Comparison of ENCODE assay signal across 1 cellular context in the genomic region with DNA sequence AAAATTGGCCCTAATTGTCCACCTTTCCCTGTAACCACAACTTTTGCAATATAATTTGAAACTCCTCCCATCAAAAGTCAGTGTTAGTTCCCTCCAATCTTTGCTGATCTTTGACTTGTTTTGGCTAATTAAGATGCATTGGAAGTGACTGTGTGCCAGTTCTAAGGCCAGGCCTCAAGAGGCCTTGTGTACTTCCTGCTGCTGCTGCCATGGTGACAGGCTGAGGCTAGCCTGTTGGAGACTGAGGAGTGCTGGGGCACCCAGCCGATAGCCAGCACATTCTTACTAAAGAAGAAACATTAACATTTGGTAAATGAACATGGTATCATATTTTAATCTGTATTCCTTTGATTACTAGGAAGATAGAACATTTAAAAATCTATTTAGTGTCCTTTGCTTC.
TF ChIP-seq lines count a peak whose summit lies in the region.

No MANE protein-coding gene starts in this region.

TF ChIP-seq in K562, 482 proteins besides CTCF, POLR2A, EP300 and RAD21 (continued from another document):
- TF ChIP-seq NELFE (IDR thresholded peaks at IDR 0.05; ENCODE audit: insufficient read depth, insufficient read length), result no peak
- peak; percentile 54 for TF ChIP-seq RFX1 (IDR thresholded peaks at IDR 0.05)
